Comparison of ENCODE assay signal across 1 cellular context in the genomic region with DNA sequence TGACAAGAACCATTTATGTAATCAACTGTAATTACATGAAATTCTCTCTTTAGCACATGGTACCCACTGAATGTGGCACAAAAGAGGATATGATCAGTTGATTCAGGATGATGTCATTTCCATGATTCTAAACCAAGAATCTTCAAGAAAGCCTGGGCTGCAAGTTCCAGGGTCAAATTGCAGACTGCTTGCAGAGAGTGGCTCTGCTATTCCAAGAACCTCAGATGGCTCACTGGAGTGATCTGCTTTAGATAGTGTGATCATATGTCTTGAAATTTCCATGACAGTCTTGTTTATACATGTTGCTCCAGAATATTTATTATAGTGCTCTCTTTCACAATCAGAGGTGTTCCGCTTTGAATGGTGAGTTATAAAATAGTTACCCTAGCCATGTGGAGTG.
TF ChIP-seq lines count a peak whose summit lies in the region.

No MANE protein-coding gene starts in this region.

TF ChIP-seq in SK-N-SH, 30 proteins besides CTCF, POLR2A, EP300 and RAD21 (continued from another document):
- TF ChIP-seq TEAD4 (IDR thresholded peaks at IDR 0.05; ENCODE audit: borderline replicate concordance, insufficient read depth) (0 out of 2 replicates have a peak, but pooled peaks have one; percentile 53), ELF1 (IDR thresholded peaks at IDR 0.05) (no peak), GATA2 (CRISPR knock-in tag; IDR thresholded peaks at IDR 0.05) (no peak), ZBTB33 (IDR thresholded peaks at IDR 0.05; ENCODE audit: borderline replicate concordance, low read depth) (0 out of 2 replicates have a peak, but pooled peaks have one; percentile 20), JUND (IDR thresholded peaks at IDR 0.05) (peak; percentile 81), TAF1 (IDR thresholded peaks at IDR 0.05; ENCODE audit: borderline replicate concordance, low read depth, low read length) (no peak), RXRA (IDR thresholded peaks at IDR 0.05; ENCODE audit: borderline replicate concordance, low read depth) (peak; percentile 52; the same call in 1 of the 2 replicates), REST (IDR thresholded peaks at IDR 0.05; ENCODE audit: low read depth, low read length) (no peak), PBX3 (IDR thresholded peaks at IDR 0.05) (peak; percentile 58), MXI1 (IDR thresholded peaks at IDR 0.05; ENCODE audit: low read depth, low read length) (no peak), RFX5 (IDR thresholded peaks at IDR 0.05; ENCODE audit: low read length) (no peak), SMC3 (IDR thresholded peaks at IDR 0.05; ENCODE audit: low read depth, low read length) (no peak), USF2 (IDR thresholded peaks at IDR 0.05; ENCODE audit: borderline replicate concordance, low read depth, low read length) (no peak), CHD2 (IDR thresholded peaks at IDR 0.05; ENCODE audit: low read length, partially characterized antibody) (no peak), NFIC (IDR thresholded peaks at IDR 0.05; ENCODE audit: borderline replicate concordance) (peak; percentile 52; the same call in 1 of the 2 replicates), RCOR1 (IDR thresholded peaks at IDR 0.05; ENCODE audit: low read length) (no peak), EZH2phosphoT487 (IDR thresholded peaks at IDR 0.05; ENCODE audit: borderline replicate concordance, low read depth) (no peak), YY1 (IDR thresholded peaks at IDR 0.05; ENCODE audit: low read depth) (no peak), GABPA (IDR thresholded peaks at IDR 0.05; ENCODE audit: low read depth) (peak; percentile 40), POLR2AphosphoS5 (IDR thresholded peaks at IDR 0.05; ENCODE audit: low read depth, low read length) (no peak), SIN3A (IDR thresholded peaks at IDR 0.05; ENCODE audit: borderline replicate concordance, low read depth, low read length) (no peak)
- TF ChIP-seq, protein P1, sequence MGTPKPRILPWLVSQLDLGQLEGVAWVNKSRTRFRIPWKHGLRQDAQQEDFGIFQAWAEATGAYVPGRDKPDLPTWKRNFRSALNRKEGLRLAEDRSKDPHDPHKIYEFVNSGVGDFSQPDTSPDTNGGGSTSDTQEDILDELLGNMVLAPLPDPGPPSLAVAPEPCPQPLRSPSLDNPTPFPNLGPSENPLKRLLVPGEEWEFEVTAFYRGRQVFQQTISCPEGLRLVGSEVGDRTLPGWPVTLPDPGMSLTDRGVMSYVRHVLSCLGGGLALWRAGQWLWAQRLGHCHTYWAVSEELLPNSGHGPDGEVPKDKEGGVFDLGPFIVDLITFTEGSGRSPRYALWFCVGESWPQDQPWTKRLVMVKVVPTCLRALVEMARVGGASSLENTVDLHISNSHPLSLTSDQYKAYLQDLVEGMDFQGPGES (IDR thresholded peaks at IDR 0.05; ENCODE audit: low read depth, low read length), result no peak
- TF ChIP-seq, protein P2, sequence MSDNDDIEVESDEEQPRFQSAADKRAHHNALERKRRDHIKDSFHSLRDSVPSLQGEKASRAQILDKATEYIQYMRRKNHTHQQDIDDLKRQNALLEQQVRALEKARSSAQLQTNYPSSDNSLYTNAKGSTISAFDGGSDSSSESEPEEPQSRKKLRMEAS (IDR thresholded peaks at IDR 0.05; ENCODE audit: low read depth), result peak; percentile 80
- TF ChIP-seq, protein P3, sequence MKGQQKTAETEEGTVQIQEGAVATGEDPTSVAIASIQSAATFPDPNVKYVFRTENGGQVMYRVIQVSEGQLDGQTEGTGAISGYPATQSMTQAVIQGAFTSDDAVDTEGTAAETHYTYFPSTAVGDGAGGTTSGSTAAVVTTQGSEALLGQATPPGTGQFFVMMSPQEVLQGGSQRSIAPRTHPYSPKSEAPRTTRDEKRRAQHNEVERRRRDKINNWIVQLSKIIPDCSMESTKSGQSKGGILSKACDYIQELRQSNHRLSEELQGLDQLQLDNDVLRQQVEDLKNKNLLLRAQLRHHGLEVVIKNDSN (IDR thresholded peaks at IDR 0.05; ENCODE audit: borderline replicate concordance, low read depth), result no peak
TF ChIP-seq in SK-N-SH: peak in this region for 11.
